In genomic region chr4:109801099-109801789, GRCh38 we compare ENCODE assay signal across 18 cellular contexts. TPM values are rescaled to one million over a fixed set of nuclear protein-coding genes. Genes with fewer than 3 reads are reported as not detected.
DNase-seq lines count a peak whose midpoint lies in the region; ATAC-seq, FAIRE-seq and TF ChIP-seq lines count a peak whose summit lies in the region.
"Had no signal": no experiment of that assay in that cellular context is flagged by ENCODE, and none has a peak within 500 bp of the region (broad histone marks: within the 10 kb centered on the region; RNA-seq: fewer than 3 reads in every experiment).

No MANE protein-coding gene starts in this region.

- in situ Hi-C loops in ACHN (cut with HindIII; ENCODE audit: low pct_ligation_motif_present, low pct_unique_long_range_greater_than_20kb, low sequenced_read_pairs): no loop called here

- no peaks in the 10 kb centered on the region for H3K4me1 Mint-ChIP-seq in astrocyte (ENCODE audit: low read depth, unreplicated experiment)

- H3K9me3 Mint-ChIP-seq in astrocyte (ENCODE audit: unreplicated experiment): no peaks in the 10 kb centered on the region
- H3K9me3 Mint-ChIP-seq: effector memory CD8-positive, alpha-beta T cell had no signal

- H2AFZ ChIP-seq in astrocyte (ENCODE audit: low read depth, low read length) (no peak overlapping the region), parathyroid adenoma (no peak overlapping the region)

- H3K4me3 ChIP-seq in astrocyte (ENCODE audit: insufficient read depth, low read depth, low read length) (no peak overlapping the region), right cardiac atrium (ENCODE audit: low read length) (peak overlapping the region; percentile 76), parathyroid adenoma (ENCODE audit: low read depth, low read length) (peak overlapping the region; percentile 7), aorta (ENCODE audit: low read length in 2 of 2) (no peak overlapping the region)
- H3K4me3 ChIP-seq: MG63, transverse colon had no signal

- DNase-seq in ACHN: peak; percentile 9
- no peak for DNase-seq in astrocyte (ENCODE audit: low read depth)
- DNase-seq in right cardiac atrium: no peak
- no peak for DNase-seq in aorta
- DNase-seq in iPS-NIHi7 (ENCODE audit: extremely low spot score): no peak
- DNase-seq: effector memory CD8-positive, alpha-beta T cell; MG63; NCI-H2029 treated with DMSO at 0.1 percent for 48 hours; NCI-H748 treated with DMSO at 0.1 percent for 48 hours; stimulated activated CD4-positive, alpha-beta T cell treated with anti-CD3 and anti-CD28 coated beads, Interleukin-2, amount 100 ng/mL, for 24 hours; transverse colon had no signal

- H3K9me3 ChIP-seq in astrocyte (ENCODE audit: insufficient read depth, low read depth, low read length): no peaks in the 10 kb centered on the region
- H3K9me3 ChIP-seq in right cardiac atrium (ENCODE audit: control insufficient read depth, low read length): no peaks in the 10 kb centered on the region
- no peaks in the 10 kb centered on the region for H3K9me3 ChIP-seq in parathyroid adenoma (ENCODE audit: control insufficient read depth, low read length)
- H3K9me3 ChIP-seq in aorta (ENCODE audit: control insufficient read depth, low read length): peaks cover 3% of the 10 kb centered on the region
- H3K9me3 ChIP-seq: MG63 had no signal

- no peaks in the 10 kb centered on the region for H3K27me3 ChIP-seq in astrocyte (ENCODE audit: insufficient read depth, low read length)
- no peaks in the 10 kb centered on the region for H3K27me3 ChIP-seq in right cardiac atrium (ENCODE audit: control insufficient read depth, insufficient read depth)
- no peaks in the 10 kb centered on the region for H3K27me3 ChIP-seq in parathyroid adenoma (ENCODE audit: control insufficient read depth, insufficient read depth, low read length)
- peaks cover 0 to 2% of the 10 kb centered on the region in 2 donors for H3K27me3 ChIP-seq in aorta (ENCODE audit: control insufficient read depth in 1 of 2, insufficient read depth in 2 of 2, low read length in 1 of 2)
- H3K27me3 ChIP-seq: MG63, transverse colon had no signal

- ATAC-seq in right cardiac atrium (no peak), GM19455 (IDR thresholded peaks at IDR 0.05; ENCODE audit: unreplicated experiment) (no peak), aorta (ENCODE audit: low FRiP score) (no peak), HG02870 (IDR thresholded peaks at IDR 0.05; ENCODE audit: unreplicated experiment) (no peak)
- ATAC-seq: effector memory CD8-positive, alpha-beta T cell had no signal

- H3K4me2 ChIP-seq in astrocyte (ENCODE audit: low read length): peak overlapping the region; percentile 36
- no peak overlapping the region for H3K4me2 ChIP-seq in parathyroid adenoma (ENCODE audit: low read length)

- H3K36me3 ChIP-seq in astrocyte (ENCODE audit: insufficient read depth, low read length) (no peaks in the 10 kb centered on the region), parathyroid adenoma (ENCODE audit: control insufficient read depth, insufficient read depth, low read length) (no peaks in the 10 kb centered on the region), aorta (ENCODE audit: control insufficient read depth in 1 of 2, insufficient read depth in 2 of 2, low read length in 1 of 2) (no peaks in the 10 kb centered on the region)
- H3K36me3 ChIP-seq: MG63, transverse colon had no signal

- no peak for FAIRE-seq in astrocyte (lab: Jason Lieb, UNC)
- FAIRE-seq: keratinocyte had no signal

- H4K20me1 ChIP-seq in astrocyte (ENCODE audit: insufficient read depth, low read length): no peaks in the 10 kb centered on the region

- H3K79me2 ChIP-seq in astrocyte (ENCODE audit: insufficient read depth, low read length) (no peaks in the 10 kb centered on the region), parathyroid adenoma (no peaks in the 10 kb centered on the region)

- no peaks in the 10 kb centered on the region for H3K36me3 Mint-ChIP-seq in astrocyte (ENCODE audit: low read depth, unreplicated experiment)

- H3K4me3 Mint-ChIP-seq in astrocyte (ENCODE audit: unreplicated experiment): no peak overlapping the region
- H3K4me3 Mint-ChIP-seq: effector memory CD8-positive, alpha-beta T cell had no signal

- peaks cover 5% of the 10 kb centered on the region for H3K4me1 ChIP-seq in astrocyte (ENCODE audit: insufficient read depth, low read length)
- no peaks in the 10 kb centered on the region for H3K4me1 ChIP-seq in right cardiac atrium (ENCODE audit: control insufficient read depth, insufficient read depth, low read length)
- no peaks in the 10 kb centered on the region for H3K4me1 ChIP-seq in parathyroid adenoma
- no peaks in the 10 kb centered on the region for H3K4me1 ChIP-seq in aorta (ENCODE audit: control insufficient read depth in 1 of 2, insufficient read depth in 2 of 2, low read length in 2 of 2)

- H3K27ac ChIP-seq in astrocyte (ENCODE audit: low read depth, low read length) (no peak overlapping the region), right cardiac atrium (ENCODE audit: low read length) (no peak overlapping the region), parathyroid adenoma (peak overlapping the region; percentile 29), aorta (ENCODE audit: low read depth in 1 of 2, low read length in 2 of 2) (no peak overlapping the region)

- H3K27ac Mint-ChIP-seq in astrocyte (ENCODE audit: unreplicated experiment): no peak overlapping the region
- H3K27ac Mint-ChIP-seq: effector memory CD8-positive, alpha-beta T cell; progenitor cell of endocrine pancreas had no signal

- intact Hi-C loops in right cardiac atrium (cut with DNase I) (no loop called here), aorta (cut with DNase I) (no loop called here)

- TF ChIP-seq CTCF in astrocyte (IDR thresholded peaks at IDR 0.05; ENCODE audit: insufficient read depth, low read depth, low read length) (no peak), parathyroid adenoma (IDR thresholded peaks at IDR 0.05) (no peak)

- peaks cover 2% of the 10 kb centered on the region for H3K27me3 Mint-ChIP-seq in astrocyte (ENCODE audit: low read depth, unreplicated experiment)
- H3K27me3 Mint-ChIP-seq: progenitor cell of endocrine pancreas had no signal

- WGBS in right cardiac atrium: 43% methylated on average over 4 of the region's 4 CpGs
- 74 to 78% methylated on average over 4 of the region's 4 CpGs for WGBS in aorta, 2 donors

- H3K9ac ChIP-seq in astrocyte (ENCODE audit: low read length): peak overlapping the region; percentile 34
- H3K9ac ChIP-seq in parathyroid adenoma: no peak overlapping the region

RNA-seq across cellular contexts. Expression of gene CFI, which starts 0.6 kb away (rescaled TPM):
- total RNA-seq in astrocyte (not detected in 2 replicates), right cardiac atrium (10 to 100 TPM; 14.8 to 19.5 (median 18.5) TPM), aorta (10 to 100 TPM; 33.7 to 64.5 TPM)
- polyA plus RNA-seq in right cardiac atrium (15.0 TPM), aorta (1 to 10 TPM; 1.0 to 1.9 TPM)
- total RNA-seq: progenitor cell of endocrine pancreas; T-helper 1 cell treated with Interleukin-12 subunit alpha and Interleukin-12 subunit beta and Interleukin-4 antibody, amounts not matched to agents 30 ng/mL and 1 ng/mL, for 36 hours had no signal
- polyA plus RNA-seq: keratinocyte had no signal

RNA-seq across cellular contexts. Expression of gene GAR1, which starts 14.3 kb away (rescaled TPM):
- total RNA-seq in astrocyte: 20.5 and 26.5 TPM in 2 replicates
- 10 to 100 TPM in 2 of 4 donors, 1 to 10 TPM in 2; 6.5 to 10.1 (median 8.7) TPM for total RNA-seq in right cardiac atrium
- polyA plus RNA-seq in right cardiac atrium: 13.6 TPM
- 10 to 100 TPM in 1 of 2 donors, 1 to 10 TPM in 1; 9.8 to 11.3 TPM for total RNA-seq in aorta
- polyA plus RNA-seq in aorta: 10 to 100 TPM in 1 of 2 donors, 1 to 10 TPM in 1; 9.3 to 11.5 TPM

RNA-seq across cellular contexts. Expression of gene RRH, which starts 26.5 kb away (rescaled TPM):
- 0.25 TPM in 1 of 2 replicates, not detected in the other for total RNA-seq in astrocyte
- under 1 TPM in 2 of 4 donors, not detected in 2; 0.21 to 0.23 TPM for total RNA-seq in right cardiac atrium
- polyA plus RNA-seq in right cardiac atrium: not detected
- total RNA-seq in aorta: under 1 TPM; 0.27 to 0.71 TPM
- not detected for polyA plus RNA-seq in aorta
- total RNA-seq: HT1080; T-helper 1 cell treated with Interleukin-12 subunit alpha and Interleukin-12 subunit beta and Interleukin-4 antibody, amounts not matched to agents 30 ng/mL and 1 ng/mL, for 36 hours; transverse colon had no signal

RNA-seq across cellular contexts. Expression of gene LRIT3, which starts 46.7 kb away (rescaled TPM):
- total RNA-seq in astrocyte: 0.11 TPM in 1 of 2 replicates, not detected in the other
- under 1 TPM; 0.06 to 0.14 (median 0.10) TPM for total RNA-seq in right cardiac atrium
- polyA plus RNA-seq in right cardiac atrium: 0.07 TPM
- under 1 TPM; 0.26 to 0.36 TPM for total RNA-seq in aorta
- polyA plus RNA-seq in aorta: under 1 TPM in 1 of 2 donors, not detected in 1; 0.49 TPM
- total RNA-seq: HT1080 had no signal

Comparison
In these comparisons a context has a peak if more than half of its experiments do, and no peak if none do; other contexts are left out.
1. H3K4me3 ChIP-seq: peak in right cardiac atrium (single experiment) and parathyroid adenoma (single experiment); none in astrocyte (single experiment) and aorta (0 of 2).
2. RNA of gene CFI, which starts 0.6 kb away (total RNA-seq): 33.7 to 64.5 TPM in aorta and 14.8 to 19.5 TPM in right cardiac atrium; not detected in astrocyte; every median in the first group is over 10 times any median in the second.